21 cellular contexts compared by ENCODE assay signal in genomic region chr2:225017713-225018112, GRCh38. TPM values are rescaled to one million over a fixed set of nuclear protein-coding genes. Genes with fewer than 3 reads are reported as not detected.
DNase-seq lines count a peak whose midpoint lies in the region; ATAC-seq, FAIRE-seq and TF ChIP-seq lines count a peak whose summit lies in the region.
"Had no signal": no experiment of that assay in that cellular context is flagged by ENCODE, and none has a peak within 500 bp of the region (broad histone marks: within the 10 kb centered on the region; RNA-seq: fewer than 3 reads in every experiment).

No MANE protein-coding gene starts in this region.

- POLR2A ChIA-PET in HepG2 (lab: Yijun Ruan, JAX) = no interaction called here

- no peaks in the 10 kb centered on the region for H3K9me3 Mint-ChIP-seq in activated T-helper 17 cell treated with anti-CD3 and anti-CD28 coated beads, Interleukin-2, amount 50 U/mL, for 72 hours
- H3K9me3 Mint-ChIP-seq: stimulated activated naive B cell treated with anti-CD40 and anti-IgM and Interleukin-4, amounts not matched to agents 10 μg/mL and 1 μg/mL and 100 μg/mL, for 72 hours had no signal

- H3K36me3 Mint-ChIP-seq in activated T-helper 17 cell treated with anti-CD3 and anti-CD28 coated beads, Interleukin-2, amount 50 U/mL, for 72 hours (ENCODE audit: low read depth) = peaks cover 8% of the 10 kb centered on the region

- H3K9ac ChIP-seq in liver (ENCODE audit: low read depth in 1 of 2, low read length in 2 of 2) (peak overlapping the region in 1 of 2 donors; percentile 20), HepG2 (ENCODE audit: insufficient read depth, low read depth, low read length) (no peak overlapping the region)

- TF ChIP-seq POLR2A in HepG2 (IDR thresholded peaks at IDR 0.05; ENCODE audit: insufficient read depth in 1 of 2, low read depth in 2 of 2, low read length in 2 of 2) = no peak

- BruUV-seq in HepG2 (replicated peaks; lab: Mats Ljungman, UMichigan) = no TSS peak

- H3K4me1 Mint-ChIP-seq in activated T-helper 17 cell treated with anti-CD3 and anti-CD28 coated beads, Interleukin-2, amount 50 U/mL, for 72 hours = peaks cover 49% of the 10 kb centered on the region

- FAIRE-seq in HepG2 (lab: Jason Lieb, UNC) = no peak
- FAIRE-seq: GM18507, GM19239 had no signal

- TF ChIP-seq RAD21 in liver (IDR thresholded peaks at IDR 0.05) (peak; percentile 17 to 24), HepG2 (CRISPR knock-in tag; IDR thresholded peaks at IDR 0.05) (no peak)

- TF ChIP-seq EP300 in HepG2 (IDR thresholded peaks at IDR 0.05; ENCODE audit: low read depth in 2 of 2, low read length in 2 of 2) (no peak), HepG2 (CRISPR knock-in tag; IDR thresholded peaks at IDR 0.05; ENCODE audit: borderline replicate concordance) (no peak)

- no peaks in the 10 kb centered on the region for H3K27me3 Mint-ChIP-seq in activated T-helper 17 cell treated with anti-CD3 and anti-CD28 coated beads, Interleukin-2, amount 50 U/mL, for 72 hours
- H3K27me3 Mint-ChIP-seq: stimulated activated naive B cell treated with anti-CD40 and anti-IgM and Interleukin-4, amounts not matched to agents 10 μg/mL and 1 μg/mL and 100 μg/mL, for 72 hours had no signal

- H3K4me1 ChIP-seq in liver (ENCODE audit: control insufficient read depth in 4 of 4, insufficient read depth in 4 of 4, low read length in 3 of 4) = peaks cover 5 to 34% (median 31%) of the 10 kb centered on the region in 4 donors
- H3K4me1 ChIP-seq in HepG2 (ENCODE audit: insufficient read depth, low read length) = no peaks in the 10 kb centered on the region
- H3K4me1 ChIP-seq: ascending aorta, SJSA1 had no signal

- H3K9me3 ChIP-seq in liver (ENCODE audit: control insufficient read depth in 4 of 4, low read length in 3 of 4) = no peaks in the 10 kb centered on the region
- H3K9me3 ChIP-seq in HepG2 (ENCODE audit: low read length) = no peaks in the 10 kb centered on the region
- H3K9me3 ChIP-seq: ascending aorta, heart left ventricle, SJSA1, spleen had no signal

- CTCF ChIA-PET in HepG2 (lab: Yijun Ruan, JAX; ENCODE audit: low intra/inter-chr PET ratio, low total read pairs) = no interaction called here

- 43% methylated on average over 3 of the region's 3 CpGs for WGBS in liver
- 12% methylated on average over 3 of the region's 3 CpGs for WGBS in HepG2 (ENCODE audit: low lambda C conversion rate)

- DNase-seq in HepG2 (ENCODE audit: low spot score) (no peak), left colon (no peak), NCI-H2081 treated with DMSO at 0.1 percent for 48 hours (lab: John Stamatoyannopoulos, UW) (no peak), T-helper 1 cell (no peak), NCI-H1694 treated with DMSO at 0.1 percent for 48 hours (lab: John Stamatoyannopoulos, UW) (no peak)
- DNase-seq: cortex of kidney; heart left ventricle; islet precursor cell; NCI-H1105 treated with DMSO at 0.1 percent for 48 hours; NCI-H345; spleen; stimulated activated naive B cell treated with anti-CD40 and anti-IgM and Interleukin-4, amounts not matched to agents 10 μg/mL and 1 μg/mL and 100 μg/mL, for 72 hours; trophoblast cell had no signal

- intact Hi-C loops in HepG2 (cut with micrococcal nuclease; ENCODE audit: unreplicated experiment) = no loop called here
- intact Hi-C loops in left colon (cut with DNase I, micrococcal nuclease) = no loop called here

- no peaks in the 10 kb centered on the region for H4K20me1 ChIP-seq in HepG2 (ENCODE audit: insufficient read depth, low read length)

- H3K27ac ChIP-seq in liver (ENCODE audit: low read depth in 1 of 2, low read length in 2 of 2) = peak overlapping the region in 1 of 2 donors; percentile 56
- H3K27ac ChIP-seq in HepG2 (ENCODE audit: extremely low read length, insufficient read depth, low read length) = no peak overlapping the region
- H3K27ac ChIP-seq: ascending aorta, heart left ventricle, HL-60, SJSA1, spleen had no signal

- ATAC-seq in HepG2 (no peak), left colon (peak; percentile 90), HG03460 (IDR thresholded peaks at IDR 0.05; ENCODE audit: unreplicated experiment) (no peak)
- no peak for ATAC-seq in activated T-helper 17 cell treated with anti-CD3 and anti-CD28 coated beads, Interleukin-2, amount 50 U/mL, for 72 hours (replicated peaks)
- ATAC-seq: heart left ventricle; stimulated activated naive B cell treated with anti-CD40 and anti-IgM and Interleukin-4, amounts not matched to agents 10 μg/mL and 1 μg/mL and 100 μg/mL, for 72 hours had no signal

- peak overlapping the region; percentile 52 for H3K27ac Mint-ChIP-seq in activated T-helper 17 cell treated with anti-CD3 and anti-CD28 coated beads, Interleukin-2, amount 50 U/mL, for 72 hours

- H3K4me3 Mint-ChIP-seq in activated T-helper 17 cell treated with anti-CD3 and anti-CD28 coated beads, Interleukin-2, amount 50 U/mL, for 72 hours = no peak overlapping the region
- H3K4me3 Mint-ChIP-seq: stimulated activated naive B cell treated with anti-CD40 and anti-IgM and Interleukin-4, amounts not matched to agents 10 μg/mL and 1 μg/mL and 100 μg/mL, for 72 hours had no signal

- no peaks in the 10 kb centered on the region for H3K27me3 ChIP-seq in liver (ENCODE audit: control insufficient read depth in 4 of 4, insufficient read depth in 4 of 4, low read length in 3 of 4)
- no peaks in the 10 kb centered on the region for H3K27me3 ChIP-seq in HepG2 (ENCODE audit: control insufficient read depth in 1 of 2, insufficient read depth in 2 of 2, low read length in 2 of 2)
- H3K27me3 ChIP-seq: ascending aorta, heart left ventricle, SJSA1, spleen had no signal

- H3K79me2 ChIP-seq in HepG2 (ENCODE audit: insufficient read depth, low read length) = no peaks in the 10 kb centered on the region

- H2AFZ ChIP-seq in HepG2 (ENCODE audit: low read length) = no peak overlapping the region

- no peak overlapping the region for H3K4me2 ChIP-seq in HepG2 (ENCODE audit: low read depth, low read length)

- in situ Hi-C loops in HepG2 (cut with HindIII; ENCODE audit: extremely low pct_ligation_motif_present, low pct_unique_long_range_greater_than_20kb) = no loop called here

- H3K4me3 ChIP-seq in liver (ENCODE audit: low read depth in 1 of 3, low read length in 3 of 3) (no peak overlapping the region), HepG2 (replicated peaks in 1 of 3; ENCODE audit: insufficient read depth in 1 of 3, low read depth in 2 of 3, low read length in 3 of 3) (no peak overlapping the region)
- H3K4me3 ChIP-seq: ascending aorta, heart left ventricle, SJSA1, spleen had no signal

- TF ChIP-seq CTCF in liver (IDR thresholded peaks at IDR 0.05; ENCODE audit: low read depth, low read length, missing input control) (peak; percentile 19), HepG2 (CRISPR knock-in tag; IDR thresholded peaks at IDR 0.05) (no peak)

- H3K36me3 ChIP-seq in liver (ENCODE audit: control insufficient read depth in 4 of 4, insufficient read depth in 3 of 4, low read depth in 1 of 4, low read length in 3 of 4) (no peaks in the 10 kb centered on the region), HepG2 (replicated peaks in 1 of 2; ENCODE audit: control insufficient read depth in 1 of 2, insufficient read depth in 2 of 2, low read length in 2 of 2) (no peaks in the 10 kb centered on the region)
- H3K36me3 ChIP-seq: ascending aorta, heart left ventricle, SJSA1, spleen had no signal

TF ChIP-seq in liver, 16 proteins besides CTCF, POLR2A, EP300 and RAD21 (continues in another document):
- TF ChIP-seq, protein P1, sequence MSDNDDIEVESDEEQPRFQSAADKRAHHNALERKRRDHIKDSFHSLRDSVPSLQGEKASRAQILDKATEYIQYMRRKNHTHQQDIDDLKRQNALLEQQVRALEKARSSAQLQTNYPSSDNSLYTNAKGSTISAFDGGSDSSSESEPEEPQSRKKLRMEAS (IDR thresholded peaks at IDR 0.05) = no peak
- TF ChIP-seq NR2F2 (IDR thresholded peaks at IDR 0.05) (no peak), YY1 (IDR thresholded peaks at IDR 0.05) (peak; percentile 43)

TF ChIP-seq in HepG2, 621 proteins besides CTCF, POLR2A, EP300 and RAD21:
- no peak for TF ChIP-seq HOXA3 (CRISPR knock-in tag; IDR thresholded peaks at IDR 0.05)
- no peak for TF ChIP-seq ZBTB8A (CRISPR knock-in tag; IDR thresholded peaks at IDR 0.05; ENCODE audit: borderline replicate concordance, low read depth)
- no peak for TF ChIP-seq ZNF562 (CRISPR knock-in tag; IDR thresholded peaks at IDR 0.05; ENCODE audit: borderline replicate concordance)
- no peak for TF ChIP-seq EZH2 (conservative IDR thresholded peaks at IDR 0.05; ENCODE audit: low read depth, low read length)
- no peak for TF ChIP-seq MEIS1 (CRISPR knock-in tag; IDR thresholded peaks at IDR 0.05; ENCODE audit: borderline replicate concordance)
- no peak for TF ChIP-seq FOSL2 (CRISPR knock-in tag; IDR thresholded peaks at IDR 0.05)

RNA-seq across cellular contexts. Expression of gene DOCK10, which starts 24.6 kb away (rescaled TPM):
- total RNA-seq in liver = 10 to 100 TPM; 12.1 to 15.3 TPM
- 1 to 10 TPM; 1.2 to 1.4 TPM for polyA plus RNA-seq in liver
- not detected in 2 replicates for total RNA-seq in HepG2 (2016; rRNA removed; fragmentation: Illumina TruSeq; extraction: Trizol)
- not detected in 2 replicates for total RNA-seq in HepG2 (2016; cell fraction: cytosol; rRNA removed; fragmentation: Illumina TruSeq; extraction: Trizol; ENCODE audit: low read depth)
- not detected in 2 replicates for total RNA-seq in HepG2 (2016; cell fraction: insoluble cytoplasmic fraction; rRNA removed; fragmentation: Illumina TruSeq; extraction: Trizol)
- not detected in 2 replicates for total RNA-seq in HepG2 (2016; cell fraction: membrane; rRNA removed; fragmentation: Illumina TruSeq; extraction: Trizol)
- total RNA-seq in HepG2 (2016; cell fraction: nucleus; rRNA removed; fragmentation: Illumina TruSeq; extraction: Trizol) = not detected in 2 replicates
- not detected in 2 replicates for polyA plus RNA-seq in HepG2 (2011; rRNA removed)
- polyA plus RNA-seq in HepG2 (2011; cell fraction: cytosol; rRNA removed) = 0.05 TPM in 1 of 2 replicates, not detected in the other
- polyA plus RNA-seq in HepG2 (2011; cell fraction: nucleus; rRNA removed) = not detected in 2 replicates
- not detected in 2 replicates for polyA plus RNA-seq in HepG2 (2012)
- not detected in 2 replicates for polyA plus RNA-seq in HepG2 (2016; cell fraction: cytosol; fragmentation: Illumina TruSeq; extraction: Trizol; ENCODE audit: low read depth)
- polyA plus RNA-seq in HepG2 (2016; cell fraction: insoluble cytoplasmic fraction; fragmentation: Illumina TruSeq; extraction: Trizol; ENCODE audit: low read depth) = not detected in 2 replicates
- not detected in 2 replicates for polyA plus RNA-seq in HepG2 (2016; cell fraction: membrane; fragmentation: Illumina TruSeq; extraction: Trizol; ENCODE audit: low read depth)
- polyA plus RNA-seq in HepG2 (2016; cell fraction: nucleus; fragmentation: Illumina TruSeq; extraction: Trizol; ENCODE audit: insufficient read depth, low read depth) = not detected in 2 replicates
- polyA minus RNA-seq in HepG2 (2011; rRNA and poly(A)+ RNA removed; ENCODE audit: low replicate concordance) = not detected in 2 replicates
- polyA minus RNA-seq in HepG2 (2011; cell fraction: cytosol; rRNA and poly(A)+ RNA removed) = not detected in 2 replicates
- polyA minus RNA-seq in HepG2 (2011; cell fraction: nucleus; rRNA and poly(A)+ RNA removed) = not detected in 2 replicates
- 100 to 1,000 TPM; 142 to 227 TPM for total RNA-seq in activated T-helper 17 cell treated with anti-CD3 and anti-CD28 coated beads, Interleukin-2, amount 50 U/mL, for 72 hours
- 10 to 100 TPM; 11.9 to 14.0 TPM for total RNA-seq in left colon

Comparison
In these comparisons a context has a peak if more than half of its experiments do, and no peak if none do; other contexts are left out.
1. RNA of gene DOCK10, which starts 24.6 kb away (total RNA-seq): 142 to 227 TPM in activated T-helper 17 cell treated with anti-CD3 and anti-CD28 coated beads, Interleukin-2, amount 50 U/mL, for 72 hours, 12.1 to 15.3 TPM in liver and 11.9 to 14.0 TPM in left colon; not detected in HepG2; every median in the first group is over 10 times any median in the second.